ENCODE assay signal across 1 cellular context in genomic region chr19:801861-802496, GRCh38.
TF ChIP-seq lines count a peak whose summit lies in the region.

No MANE protein-coding gene starts in this region.

TF ChIP-seq in H1, 55 proteins besides CTCF, POLR2A, EP300 and RAD21:
- no peak for TF ChIP-seq ATF2 (IDR thresholded peaks at IDR 0.05; ENCODE audit: low read length)
- no peak for TF ChIP-seq JUN (IDR thresholded peaks at IDR 0.05; ENCODE audit: low read depth, low read length)
- TF ChIP-seq RXRA (IDR thresholded peaks at IDR 0.05; ENCODE audit: insufficient read depth, low read depth, low read length): no peak
- TF ChIP-seq, protein P1, sequence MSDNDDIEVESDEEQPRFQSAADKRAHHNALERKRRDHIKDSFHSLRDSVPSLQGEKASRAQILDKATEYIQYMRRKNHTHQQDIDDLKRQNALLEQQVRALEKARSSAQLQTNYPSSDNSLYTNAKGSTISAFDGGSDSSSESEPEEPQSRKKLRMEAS (IDR thresholded peaks at IDR 0.05): no peak
- TF ChIP-seq KDM5A (IDR thresholded peaks at IDR 0.05; ENCODE audit: low read length): no peak
- TF ChIP-seq BRCA1 (IDR thresholded peaks at IDR 0.05; ENCODE audit: low read depth, low read length): no peak
- TF ChIP-seq SIN3A (conservative IDR thresholded peaks at IDR 0.05 in 1 of 2, IDR thresholded peaks at IDR 0.05 in 1 of 2; ENCODE audit: low read depth in 1 of 2, low read length in 2 of 2): no peak
- TF ChIP-seq EZH2 (IDR thresholded peaks at IDR 0.05; ENCODE audit: low read depth, low read length, severe bottlenecking): no peak
- TF ChIP-seq TBP (IDR thresholded peaks at IDR 0.05; ENCODE audit: low read depth, low read length): no peak
- no peak for TF ChIP-seq NRF1 (IDR thresholded peaks at IDR 0.05; ENCODE audit: low read depth, low read length)
- TF ChIP-seq CEBPB (IDR thresholded peaks at IDR 0.05; ENCODE audit: low read depth, low read length): no peak
- TF ChIP-seq RNF2 (IDR thresholded peaks at IDR 0.05; ENCODE audit: borderline replicate concordance, low read depth, low read length, missing control alignments, poor library complexity, severe bottlenecking): no peak
- no peak for TF ChIP-seq SP4 (IDR thresholded peaks at IDR 0.05; ENCODE audit: low read length)
- TF ChIP-seq NANOG (IDR thresholded peaks at IDR 0.05; ENCODE audit: insufficient read depth, low read depth, low read length, poor library complexity, severe bottlenecking): no peak
- no peak for TF ChIP-seq TAF7 (optimal IDR thresholded peaks at IDR 0.05; ENCODE audit: borderline replicate concordance, low read depth, low read length)
- no peak for TF ChIP-seq HDAC6 (IDR thresholded peaks at IDR 0.05; ENCODE audit: low read depth, low read length)
- no peak for TF ChIP-seq SP2 (IDR thresholded peaks at IDR 0.05; ENCODE audit: low read length)
- no peak for TF ChIP-seq TEAD4 (IDR thresholded peaks at IDR 0.05; ENCODE audit: low read depth, low read length)
- TF ChIP-seq ZNF274 (IDR thresholded peaks at IDR 0.05; ENCODE audit: borderline replicate concordance, extremely low read depth, low read length): no peak
- no peak for TF ChIP-seq SIRT6 (IDR thresholded peaks at IDR 0.05; ENCODE audit: low read length)
